In genomic region chr13:45350152-45350551, GRCh38 we compare ENCODE assay signal across 20 cellular contexts. TPM values are rescaled to one million over a fixed set of nuclear protein-coding genes. Genes with fewer than 3 reads are reported as not detected.
DNase-seq lines count a peak whose midpoint lies in the region; ATAC-seq, FAIRE-seq and TF ChIP-seq lines count a peak whose summit lies in the region.
"Had no signal": no experiment of that assay in that cellular context is flagged by ENCODE, and none has a peak within 500 bp of the region (broad histone marks: within the 10 kb centered on the region; RNA-seq: fewer than 3 reads in every experiment).

No MANE protein-coding gene starts in this region.

- in situ Hi-C loops in gastrocnemius medialis (cut with MboI; ENCODE audit: low sequenced_read_pairs in 4 of 4): no loop called here

- peak overlapping the region in 5 of 11 experiments; percentile 44 to 67 (median 57); a peak in 4 of 22 replicates for H3K4me2 ChIP-seq in BLaER1 treated with 17β-estradiol and CSF1 and Interleukin-3, amounts not matched to agents 10 nM and 100 nM
- H3K4me2 ChIP-seq in astrocyte (ENCODE audit: low read length): no peak overlapping the region

- TF ChIP-seq POLR2A in gastrocnemius medialis (IDR thresholded peaks at IDR 0.05): no peak

- DNase-seq in astrocyte (ENCODE audit: low read depth) (no peak), epithelial cell of prostate (ENCODE audit: low read depth, low spot score) (no peak), gastrocnemius medialis (no peak), left lung (no peak)
- no peak for DNase-seq in stimulated activated naive CD4-positive, alpha-beta T cell (lab: John Stamatoyannopoulos, UW)
- DNase-seq: C1 segment of cervical spinal cord; CD4-positive, CD25-positive, alpha-beta regulatory T cell; CD8-positive, alpha-beta memory T cell; COR-L47; DMS 273 treated with DMSO at 0.1 percent for 48 hours had no signal

- H3K4me1 ChIP-seq in BLaER1 treated with 17β-estradiol and CSF1 and Interleukin-3, amounts not matched to agents 10 nM and 100 nM: peaks cover 0 to 37% (median 30%) of the 10 kb centered on the region in 10 experiments; a peak in 18 of 20 replicates
- H3K4me1 ChIP-seq in astrocyte (ENCODE audit: insufficient read depth, low read length) (no peaks in the 10 kb centered on the region), gastrocnemius medialis (no peaks in the 10 kb centered on the region), left lung (peaks cover 0 to 11% of the 10 kb centered on the region in 2 donors)

- peaks cover 67 to 99% (median 89%) of the 10 kb centered on the region in 11 experiments for H3K36me3 ChIP-seq in BLaER1 treated with 17β-estradiol and CSF1 and Interleukin-3, amounts not matched to agents 10 nM and 100 nM
- H3K36me3 ChIP-seq in astrocyte (ENCODE audit: insufficient read depth, low read length) (peaks cover 18% of the 10 kb centered on the region), gastrocnemius medialis (peaks cover 0 to 20% of the 10 kb centered on the region in 2 donors), left lung (peaks cover 0 to 78% of the 10 kb centered on the region in 2 donors)

- H3K9me3 Mint-ChIP-seq in IgD-negative memory B cell: no peaks in the 10 kb centered on the region
- H3K9me3 Mint-ChIP-seq in astrocyte (ENCODE audit: unreplicated experiment): no peaks in the 10 kb centered on the region
- H3K9me3 Mint-ChIP-seq in activated T-helper 17 cell treated with anti-CD3 and anti-CD28 coated beads, Interleukin-2, amount 50 U/mL, for 72 hours: no peaks in the 10 kb centered on the region
- H3K9me3 Mint-ChIP-seq: CD4-positive, CD25-positive, alpha-beta regulatory T cell; CD8-positive, alpha-beta memory T cell had no signal

- no peaks in the 10 kb centered on the region for H3K79me2 ChIP-seq in astrocyte (ENCODE audit: insufficient read depth, low read length)

- no peaks in the 10 kb centered on the region for H3K27me3 ChIP-seq in BLaER1 treated with 17β-estradiol and CSF1 and Interleukin-3, amounts not matched to agents 10 nM and 100 nM
- no peaks in the 10 kb centered on the region for H3K27me3 ChIP-seq in astrocyte (ENCODE audit: insufficient read depth, low read length)
- no peaks in the 10 kb centered on the region for H3K27me3 ChIP-seq in gastrocnemius medialis
- no peaks in the 10 kb centered on the region for H3K27me3 ChIP-seq in left lung

- intact Hi-C loops in gastrocnemius medialis (cut with DNase I; ENCODE audit: low total_unique reads) (no loop called here), left lung (cut with DNase I) (no loop called here)

- peak overlapping the region in 8 of 11 experiments; percentile 64 to 77 (median 71); a peak in 12 of 22 replicates for H3K27ac ChIP-seq in BLaER1 treated with 17β-estradiol and CSF1 and Interleukin-3, amounts not matched to agents 10 nM and 100 nM
- H3K27ac ChIP-seq in astrocyte (ENCODE audit: low read depth, low read length): no peak overlapping the region
- peak overlapping the region; percentile 36 for H3K27ac ChIP-seq in epithelial cell of prostate
- peak overlapping the region in 1 of 4 donors; percentile 6 for H3K27ac ChIP-seq in gastrocnemius medialis
- H3K27ac ChIP-seq in left lung: no peak overlapping the region
- H3K27ac ChIP-seq: HL-60 had no signal

- no peak for ATAC-seq in gastrocnemius medialis
- ATAC-seq in left lung: no peak
- no peak for ATAC-seq in activated T-helper 17 cell treated with anti-CD3 and anti-CD28 coated beads, Interleukin-2, amount 50 U/mL, for 72 hours (replicated peaks)

- peaks cover 6 to 11% (median 9%) of the 10 kb centered on the region in 3 donors for H3K4me1 Mint-ChIP-seq in IgD-negative memory B cell
- H3K4me1 Mint-ChIP-seq in astrocyte (ENCODE audit: low read depth, unreplicated experiment): peaks cover 3% of the 10 kb centered on the region
- H3K4me1 Mint-ChIP-seq in activated T-helper 17 cell treated with anti-CD3 and anti-CD28 coated beads, Interleukin-2, amount 50 U/mL, for 72 hours: peaks cover 4% of the 10 kb centered on the region

- FAIRE-seq in astrocyte (lab: Jason Lieb, UNC): no peak
- FAIRE-seq: G401.6, GM12891, GM19239, H54 had no signal

- H3K27me3 Mint-ChIP-seq in IgD-negative memory B cell (no peaks in the 10 kb centered on the region), astrocyte (ENCODE audit: low read depth, unreplicated experiment) (no peaks in the 10 kb centered on the region)
- H3K27me3 Mint-ChIP-seq in activated T-helper 17 cell treated with anti-CD3 and anti-CD28 coated beads, Interleukin-2, amount 50 U/mL, for 72 hours: no peaks in the 10 kb centered on the region
- H3K27me3 Mint-ChIP-seq: B cell; CD4-positive, CD25-positive, alpha-beta regulatory T cell; CD8-positive, alpha-beta memory T cell had no signal

- H3K27ac Mint-ChIP-seq in IgD-negative memory B cell: peak overlapping the region in 2 of 3 donors; percentile 31 to 67
- peak overlapping the region; percentile 81 for H3K27ac Mint-ChIP-seq in astrocyte (ENCODE audit: unreplicated experiment)
- no peak overlapping the region for H3K27ac Mint-ChIP-seq in activated T-helper 17 cell treated with anti-CD3 and anti-CD28 coated beads, Interleukin-2, amount 50 U/mL, for 72 hours
- H3K27ac Mint-ChIP-seq: B cell had no signal

- H3K9me3 ChIP-seq in BLaER1 treated with 17β-estradiol and CSF1 and Interleukin-3, amounts not matched to agents 10 nM and 100 nM (replicated peaks in 1 of 11): no peaks in the 10 kb centered on the region
- no peaks in the 10 kb centered on the region for H3K9me3 ChIP-seq in astrocyte (ENCODE audit: insufficient read depth, low read depth, low read length)
- H3K9me3 ChIP-seq in gastrocnemius medialis: no peaks in the 10 kb centered on the region
- no peaks in the 10 kb centered on the region for H3K9me3 ChIP-seq in left lung

- no peak overlapping the region for H3K4me3 Mint-ChIP-seq in IgD-negative memory B cell
- H3K4me3 Mint-ChIP-seq in astrocyte (ENCODE audit: unreplicated experiment): no peak overlapping the region
- H3K4me3 Mint-ChIP-seq in activated T-helper 17 cell treated with anti-CD3 and anti-CD28 coated beads, Interleukin-2, amount 50 U/mL, for 72 hours: no peak overlapping the region
- H3K4me3 Mint-ChIP-seq: B cell; CD4-positive, CD25-positive, alpha-beta regulatory T cell; CD8-positive, alpha-beta memory T cell had no signal

- H3K36me3 Mint-ChIP-seq in IgD-negative memory B cell (peaks cover 12% of the 10 kb centered on the region), astrocyte (ENCODE audit: low read depth, unreplicated experiment) (peaks cover 8% of the 10 kb centered on the region)
- H3K36me3 Mint-ChIP-seq in activated T-helper 17 cell treated with anti-CD3 and anti-CD28 coated beads, Interleukin-2, amount 50 U/mL, for 72 hours (ENCODE audit: low read depth): peaks cover 96% of the 10 kb centered on the region

- H3K4me3 ChIP-seq in BLaER1 treated with 17β-estradiol and CSF1 and Interleukin-3, amounts not matched to agents 10 nM and 100 nM: no peak overlapping the region
- no peak overlapping the region for H3K4me3 ChIP-seq in astrocyte (ENCODE audit: insufficient read depth, low read depth, low read length)
- H3K4me3 ChIP-seq in gastrocnemius medialis: no peak overlapping the region
- no peak overlapping the region for H3K4me3 ChIP-seq in left lung
- H3K4me3 ChIP-seq: GM23248 had no signal

- TF ChIP-seq CTCF in astrocyte (IDR thresholded peaks at IDR 0.05; ENCODE audit: insufficient read depth, low read depth, low read length) (no peak), gastrocnemius medialis (IDR thresholded peaks at IDR 0.05 in 4 of 5, conservative IDR thresholded peaks at IDR 0.05 in 1 of 5) (no peak), left lung (IDR thresholded peaks at IDR 0.05) (no peak)

- peak overlapping the region in 2 of 11 experiments; percentile 50 to 61; a peak in 3 of 22 replicates for H3K9ac ChIP-seq in BLaER1 treated with 17β-estradiol and CSF1 and Interleukin-3, amounts not matched to agents 10 nM and 100 nM
- no peak overlapping the region for H3K9ac ChIP-seq in astrocyte (ENCODE audit: low read length)
- H3K9ac ChIP-seq: GM23248 had no signal

- H4K20me1 ChIP-seq in BLaER1 treated with 17β-estradiol and CSF1 and Interleukin-3, amounts not matched to agents 10 nM and 100 nM: no peaks in the 10 kb centered on the region
- peaks cover 10% of the 10 kb centered on the region for H4K20me1 ChIP-seq in astrocyte (ENCODE audit: insufficient read depth, low read length)

- no peak overlapping the region for H2AFZ ChIP-seq in astrocyte (ENCODE audit: low read depth, low read length)
- H2AFZ ChIP-seq: GM23248 had no signal

RNA-seq across cellular contexts. Expression of gene TPT1, which starts 9.2 kb away (rescaled TPM):
- polyA plus RNA-seq in IgD-negative memory B cell: 2,561 TPM
- total RNA-seq in astrocyte (2,316 and 2,540 TPM in 2 replicates), gastrocnemius medialis (1,000 to 10,000 TPM; 4,595 to 7,577 (median 5,951) TPM), left lung (1,000 to 10,000 TPM; 3,460 to 5,041 TPM)
- 1,000 to 10,000 TPM; 3,139 to 4,606 TPM for total RNA-seq in activated T-helper 17 cell treated with anti-CD3 and anti-CD28 coated beads, Interleukin-2, amount 50 U/mL, for 72 hours

Comparison
In these comparisons a context has a peak if more than half of its experiments do, and no peak if none do; other contexts are left out.
1. H3K27ac ChIP-seq: peak in BLaER1 treated with 17β-estradiol and CSF1 and Interleukin-3, amounts not matched to agents 10 nM and 100 nM (8 of 11) and epithelial cell of prostate (single experiment); none in astrocyte (single experiment) and left lung (0 of 2).